8 cellular contexts compared by ENCODE assay signal in the genomic region with DNA sequence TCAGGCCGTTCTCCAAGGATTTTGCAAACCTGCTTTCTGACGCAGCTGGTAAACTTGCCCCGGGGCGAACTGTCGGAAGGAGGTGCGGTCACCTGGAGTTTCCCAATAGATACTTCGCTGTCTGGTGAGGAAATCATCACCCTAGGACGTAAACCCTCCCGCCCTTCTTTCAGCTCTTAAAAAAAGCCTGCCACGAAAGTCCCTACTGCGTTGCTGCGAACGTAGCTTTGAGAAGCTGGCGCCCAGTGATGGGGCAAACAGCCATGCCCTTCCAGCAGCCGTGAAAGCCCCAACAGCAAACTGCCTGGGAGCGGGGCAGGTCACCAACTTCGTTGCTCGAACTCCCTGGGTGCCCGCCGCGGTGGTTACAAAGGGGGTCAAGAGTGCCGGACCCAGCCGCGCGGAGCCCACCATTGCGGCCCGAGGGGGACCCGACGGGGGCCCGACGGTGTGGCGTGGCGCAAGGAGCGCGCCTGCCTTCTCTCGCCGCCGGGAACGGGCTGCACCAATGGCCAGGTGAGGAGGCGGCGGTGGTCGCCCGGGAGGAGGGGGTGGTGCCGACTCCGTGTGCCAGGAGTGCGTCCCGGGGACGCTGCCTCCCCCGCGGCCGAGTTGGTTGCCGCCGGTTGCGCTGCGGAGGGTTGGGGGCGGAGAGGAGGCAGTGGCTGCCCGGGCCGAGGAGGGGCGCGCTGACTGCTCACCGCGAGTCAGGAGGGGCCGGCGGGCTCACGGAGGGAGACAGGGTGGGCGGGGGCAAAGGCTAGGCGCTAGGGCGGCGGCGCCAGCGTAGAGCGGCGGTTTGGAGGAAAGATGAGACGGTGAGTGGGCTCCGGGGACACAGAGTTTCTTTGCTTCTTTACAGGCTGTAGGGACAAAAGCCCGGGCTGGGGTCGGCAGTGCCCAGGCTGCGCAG. TPM values are rescaled to one million over a fixed set of nuclear protein-coding genes. Genes with fewer than 3 reads are reported as not detected.
A peak's percentile ranks its signal among the peaks of the same experiment; 100 is the strongest.
DNase-seq lines count a peak whose midpoint lies in the region; ATAC-seq and TF ChIP-seq lines count a peak whose summit lies in the region.

A gene (plus strand): TSS at position 205 of the 913 bp plus-strand sequence. CDS start 24,813 bp downstream, outside the sequence.

- intact Hi-C loops in Panc1 (cut with micrococcal nuclease; ENCODE audit: unreplicated experiment) = no loop called here
- intact Hi-C loops in thyroid gland (cut with DNase I) = no loop called here

- no peaks in the 10 kb centered on the region for H3K9me3 ChIP-seq in Panc1 (ENCODE audit: control insufficient read depth, insufficient read depth, low read depth, low read length)
- no peaks in the 10 kb centered on the region for H3K9me3 ChIP-seq in neuron (ENCODE audit: low read length)
- H3K9me3 ChIP-seq in thyroid gland = no peaks in the 10 kb centered on the region

- in situ Hi-C loops in Panc1 (cut with HindIII; ENCODE audit: low pct_unique_long_range_greater_than_20kb, low sequenced_read_pairs) = no loop called here

- POLR2A ChIA-PET in Panc1 (lab: Charles Lee) = no interaction called here

- no peaks in the 10 kb centered on the region for H3K36me3 ChIP-seq in Panc1 (ENCODE audit: control insufficient read depth, insufficient read depth, low read length)
- H3K36me3 ChIP-seq in neuron (ENCODE audit: insufficient read depth, low read length) = no peaks in the 10 kb centered on the region
- no peaks in the 10 kb centered on the region for H3K36me3 ChIP-seq in thyroid gland

- CTCF ChIA-PET in Panc1 (lab: Charles Lee) = interaction anchor here (1.0 to 2.3 kb wide), 5 partner anchors 115 to 154 kb away, joined by 3 to 11 read pairs (median 7); a partner anchor contains a TSS

- DNase-seq in GM04504 (ENCODE audit: low read depth) (peak; percentile 48), Panc1 (ENCODE audit: low read depth, low spot score) (no peak), fibroblast of pulmonary artery (ENCODE audit: low read depth) (peak; percentile 86), thyroid gland (peak; percentile 56 to 66)
- DNase-seq in activated effector memory CD4-positive, alpha-beta T cell treated with Interleukin-2 at 50 U/mL for 16 hours = peak; percentile 48

- TF ChIP-seq CTCF in Panc1 (IDR thresholded peaks at IDR 0.05) (no peak), fibroblast of pulmonary artery (IDR thresholded peaks at IDR 0.05; ENCODE audit: low read length, missing control alignments) (peak; percentile 8), thyroid gland (IDR thresholded peaks at IDR 0.05) (peak in 1 of 6 experiments; percentile 3)

- H3K27me3 ChIP-seq in Panc1 (ENCODE audit: control insufficient read depth, insufficient read depth, low read length) (peaks cover 9% of the 10 kb centered on the region), neuron (ENCODE audit: insufficient read depth, low read length) (no peaks in the 10 kb centered on the region), thyroid gland (no peaks in the 10 kb centered on the region)

- H2AFZ ChIP-seq in neuron (ENCODE audit: low read depth, low read length) = peak within 1 kb of the TSS; percentile 68

- peak in 1 of 2 donors; percentile 12 for TF ChIP-seq POLR2A in thyroid gland (IDR thresholded peaks at IDR 0.05)

- ATAC-seq in HG03135 (IDR thresholded peaks at IDR 0.05; ENCODE audit: unreplicated experiment) = peak; percentile 39
- peak; percentile 85 for ATAC-seq in Panc1
- ATAC-seq in HG02763 (IDR thresholded peaks at IDR 0.05; ENCODE audit: unreplicated experiment) = no peak

- no TSS peak for BruUV-seq in Panc1 (replicated peaks; lab: Mats Ljungman, UMichigan)

- H3K4me1 ChIP-seq in Panc1 (ENCODE audit: control insufficient read depth, insufficient read depth, low read length) (peaks cover 6% of the 10 kb centered on the region; the same call in 1 of the 2 replicates), neuron (ENCODE audit: insufficient read depth, low read length) (peaks cover 6% of the 10 kb centered on the region), thyroid gland (peaks cover 0 to 3% of the 10 kb centered on the region in 2 donors)

- H3K27ac ChIP-seq in Panc1 (ENCODE audit: low read length) = peak within 1 kb of the TSS; percentile 29; the same call in 1 of the 2 replicates
- peak within 1 kb of the TSS; percentile 75 to 93 (median 81) for H3K27ac ChIP-seq in thyroid gland

- H3K4me3 ChIP-seq in Panc1 (ENCODE audit: low read depth in 2 of 2, low read length in 2 of 2) = peak within 1 kb of the TSS; percentile 52 to 83
- peak within 1 kb of the TSS; percentile 90 for H3K4me3 ChIP-seq in fibroblast of pulmonary artery (replicated peaks; ENCODE audit: low read depth, low read length)
- H3K4me3 ChIP-seq in neuron (ENCODE audit: low read length) = peak within 1 kb of the TSS; percentile 61
- H3K4me3 ChIP-seq in thyroid gland (replicated peaks in 1 of 3) = peak within 1 kb of the TSS; percentile 40 to 66 (median 54)

- 1 to 3% methylated on average over 27 to 44 of the region's 78 CpGs for WGBS in thyroid gland, 2 donors

RNA-seq across cellular contexts. Expression of the gene that starts here (rescaled TPM):
- 11.3 TPM for total RNA-seq in Panc1 (2021; ENCODE audit: unreplicated experiment)
- polyA plus RNA-seq in Panc1 (2012; ENCODE audit: insufficient read length) = 4.1 TPM
- 10 to 100 TPM; 12.9 to 34.7 (median 27.1) TPM for total RNA-seq in thyroid gland
